ENCODE assay signal across 8 cellular contexts in the genomic region with DNA sequence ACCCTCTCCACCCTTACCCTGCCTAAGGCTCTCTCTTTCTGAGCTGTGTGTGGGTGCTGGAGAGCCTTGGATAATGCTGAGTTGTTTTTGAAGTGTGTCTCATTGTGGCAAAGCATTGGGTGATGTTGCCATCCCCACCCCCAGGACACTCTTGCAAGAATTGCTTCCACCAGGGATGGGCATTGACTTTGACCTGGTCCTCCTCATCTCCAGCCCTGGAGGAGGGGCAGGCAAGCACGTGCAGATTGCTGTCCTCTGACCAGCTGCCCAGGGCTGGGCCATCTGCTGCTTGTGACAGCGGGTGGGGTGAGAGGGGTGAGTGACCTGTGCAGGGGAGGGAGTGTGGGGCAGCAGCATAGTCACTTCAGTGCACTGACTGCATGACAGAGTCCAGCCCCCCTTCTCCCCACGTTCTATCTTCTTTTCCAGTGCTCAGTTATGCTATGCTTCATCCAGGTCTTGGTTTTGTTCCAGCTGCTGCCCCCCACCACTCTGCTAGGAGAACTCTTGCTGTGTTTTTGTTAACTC. TPM values are rescaled to one million over a fixed set of nuclear protein-coding genes. Genes with fewer than 3 reads are reported as not detected.
DNase-seq lines count a peak whose midpoint lies in the region; TF ChIP-seq lines count a peak whose summit lies in the region.

No MANE protein-coding gene starts in this region.

- H3K27me3 Mint-ChIP-seq in T-helper 2 cell treated with Interferon-gamma antibody and Interleukin-4, amounts not matched to agents 5 μg/mL and 100 μg/mL, for 36 hours (ENCODE audit: low read depth), result no peaks in the 10 kb centered on the region
- H3K27me3 Mint-ChIP-seq in activated T-helper 1 cell treated with anti-CD3 and anti-CD28 coated beads, Interleukin-12 subunit alpha, Interleukin-12 subunit beta, Interleukin-2, Interleukin-4 antibody, amounts not matched to agents 30 ng/mL and 10 ng/mL and 1 ng/mL, durations not matched to agents 14 hours and 24 hours and 36 hours (ENCODE audit: insufficient read depth), result no peaks in the 10 kb centered on the region

- no peaks in the 10 kb centered on the region for H3K36me3 ChIP-seq in thyroid gland

- peaks cover 54 to 65% of the 10 kb centered on the region in 2 donors for H3K4me1 ChIP-seq in thyroid gland

- intact Hi-C loops in activated T-helper 1 cell treated with anti-CD3 and anti-CD28 coated beads, Interleukin-12 subunit alpha, Interleukin-12 subunit beta, Interleukin-2, Interleukin-4 antibody, amounts not matched to agents 30 ng/mL and 10 ng/mL and 1 ng/mL, durations not matched to agents 14 hours and 24 hours and 36 hours (cut with micrococcal nuclease), result loop anchor here (1.0 kb wide), 1 partner anchor 48 kb away; no protein-coding TSS in a partner anchor
- intact Hi-C loops in thyroid gland (cut with DNase I), result no loop called here

- no peak for TF ChIP-seq POLR2A in thyroid gland (IDR thresholded peaks at IDR 0.05)

- WGBS in thyroid gland, 2 donors, result 11 to 31% methylated on average over 3 of the region's 3 CpGs

- peak overlapping the region; percentile 94 for H3K27ac Mint-ChIP-seq in T-helper 2 cell treated with Interferon-gamma antibody and Interleukin-4, amounts not matched to agents 5 μg/mL and 100 μg/mL, for 36 hours
- peak overlapping the region; percentile 96 for H3K27ac Mint-ChIP-seq in activated T-helper 1 cell treated with anti-CD3 and anti-CD28 coated beads, Interleukin-12 subunit alpha, Interleukin-12 subunit beta, Interleukin-2, Interleukin-4 antibody, amounts not matched to agents 30 ng/mL and 10 ng/mL and 1 ng/mL, durations not matched to agents 14 hours and 24 hours and 36 hours

- DNase-seq in T-helper 2 cell treated with Interferon-gamma antibody and Interleukin-4, amounts not matched to agents 5 μg/mL and 100 μg/mL, for 36 hours (ENCODE audit: low spot score), result no peak
- DNase-seq in T-helper 2 cell (no peak), left kidney (ENCODE audit: low read depth, low spot score) (peak; percentile 59), thyroid gland (peak; percentile 67 to 74), Kasumi-1 (lab: John Stamatoyannopoulos, UW) (no peak), NCI-H226 (no peak), NOMO-1 (lab: John Stamatoyannopoulos, UW; ENCODE audit: unreplicated experiment in 2 of 2) (no peak)
- no peak for DNase-seq in activated T-helper 1 cell treated with anti-CD3 and anti-CD28 coated beads, Interleukin-12 subunit alpha, Interleukin-12 subunit beta, Interleukin-2, Interleukin-4 antibody, amounts not matched to agents 30 ng/mL and 10 ng/mL and 1 ng/mL, durations not matched to agents 14 hours and 24 hours and 36 hours (ENCODE audit: low spot score)

- peaks cover 20% of the 10 kb centered on the region for H3K9me3 Mint-ChIP-seq in T-helper 2 cell treated with Interferon-gamma antibody and Interleukin-4, amounts not matched to agents 5 μg/mL and 100 μg/mL, for 36 hours
- H3K9me3 Mint-ChIP-seq in activated T-helper 1 cell treated with anti-CD3 and anti-CD28 coated beads, Interleukin-12 subunit alpha, Interleukin-12 subunit beta, Interleukin-2, Interleukin-4 antibody, amounts not matched to agents 30 ng/mL and 10 ng/mL and 1 ng/mL, durations not matched to agents 14 hours and 24 hours and 36 hours, result peaks cover 15% of the 10 kb centered on the region

- H3K4me3 ChIP-seq in thyroid gland (replicated peaks in 1 of 3), result no peak overlapping the region

- TF ChIP-seq CTCF in thyroid gland (IDR thresholded peaks at IDR 0.05), result no peak

- H3K4me3 Mint-ChIP-seq in T-helper 2 cell treated with Interferon-gamma antibody and Interleukin-4, amounts not matched to agents 5 μg/mL and 100 μg/mL, for 36 hours, result peak overlapping the region; percentile 66
- H3K4me3 Mint-ChIP-seq in activated T-helper 1 cell treated with anti-CD3 and anti-CD28 coated beads, Interleukin-12 subunit alpha, Interleukin-12 subunit beta, Interleukin-2, Interleukin-4 antibody, amounts not matched to agents 30 ng/mL and 10 ng/mL and 1 ng/mL, durations not matched to agents 14 hours and 24 hours and 36 hours, result peak overlapping the region; percentile 52

- peaks cover 67% of the 10 kb centered on the region for H3K4me1 Mint-ChIP-seq in T-helper 2 cell treated with Interferon-gamma antibody and Interleukin-4, amounts not matched to agents 5 μg/mL and 100 μg/mL, for 36 hours (ENCODE audit: low read depth)
- peaks cover 76% of the 10 kb centered on the region for H3K4me1 Mint-ChIP-seq in activated T-helper 1 cell treated with anti-CD3 and anti-CD28 coated beads, Interleukin-12 subunit alpha, Interleukin-12 subunit beta, Interleukin-2, Interleukin-4 antibody, amounts not matched to agents 30 ng/mL and 10 ng/mL and 1 ng/mL, durations not matched to agents 14 hours and 24 hours and 36 hours (ENCODE audit: low read depth)

- no peaks in the 10 kb centered on the region for H3K27me3 ChIP-seq in thyroid gland

- no peaks in the 10 kb centered on the region for H3K9me3 ChIP-seq in thyroid gland

- peaks cover 35% of the 10 kb centered on the region for H3K36me3 Mint-ChIP-seq in T-helper 2 cell treated with Interferon-gamma antibody and Interleukin-4, amounts not matched to agents 5 μg/mL and 100 μg/mL, for 36 hours (ENCODE audit: low read depth)
- H3K36me3 Mint-ChIP-seq in activated T-helper 1 cell treated with anti-CD3 and anti-CD28 coated beads, Interleukin-12 subunit alpha, Interleukin-12 subunit beta, Interleukin-2, Interleukin-4 antibody, amounts not matched to agents 30 ng/mL and 10 ng/mL and 1 ng/mL, durations not matched to agents 14 hours and 24 hours and 36 hours (ENCODE audit: low read depth), result peaks cover 37% of the 10 kb centered on the region

- H3K27ac ChIP-seq in thyroid gland, result peak overlapping the region; percentile 57 to 73 (median 64)

RNA-seq across cellular contexts. Expression of a gene that starts 26.2 kb away (rescaled TPM):
- 91.3 and 94.3 TPM in 2 replicates for total RNA-seq in activated T-helper 1 cell treated with anti-CD3 and anti-CD28 coated beads, Interleukin-12 subunit alpha, Interleukin-12 subunit beta, Interleukin-2, Interleukin-4 antibody, amounts not matched to agents 30 ng/mL and 10 ng/mL and 1 ng/mL, durations not matched to agents 14 hours and 24 hours and 36 hours
- 10 to 100 TPM; 37.5 to 70.4 (median 44.5) TPM for total RNA-seq in thyroid gland

Comparison
In these comparisons a context has a peak if more than half of its experiments do, and no peak if none do; other contexts are left out.
1. DNase-seq: peak in left kidney (single experiment) and thyroid gland (2 of 2); none in T-helper 2 cell treated with Interferon-gamma antibody and Interleukin-4, amounts not matched to agents 5 μg/mL and 100 μg/mL, for 36 hours (single experiment), T-helper 2 cell (0 of 5), activated T-helper 1 cell treated with anti-CD3 and anti-CD28 coated beads, Interleukin-12 subunit alpha, Interleukin-12 subunit beta, Interleukin-2, Interleukin-4 antibody, amounts not matched to agents 30 ng/mL and 10 ng/mL and 1 ng/mL, durations not matched to agents 14 hours and 24 hours and 36 hours (single experiment), Kasumi-1 (0 of 2), NCI-H226 (single experiment) and NOMO-1 (0 of 2).